ENCODE assay signal across 15 cellular contexts in the genomic region with DNA sequence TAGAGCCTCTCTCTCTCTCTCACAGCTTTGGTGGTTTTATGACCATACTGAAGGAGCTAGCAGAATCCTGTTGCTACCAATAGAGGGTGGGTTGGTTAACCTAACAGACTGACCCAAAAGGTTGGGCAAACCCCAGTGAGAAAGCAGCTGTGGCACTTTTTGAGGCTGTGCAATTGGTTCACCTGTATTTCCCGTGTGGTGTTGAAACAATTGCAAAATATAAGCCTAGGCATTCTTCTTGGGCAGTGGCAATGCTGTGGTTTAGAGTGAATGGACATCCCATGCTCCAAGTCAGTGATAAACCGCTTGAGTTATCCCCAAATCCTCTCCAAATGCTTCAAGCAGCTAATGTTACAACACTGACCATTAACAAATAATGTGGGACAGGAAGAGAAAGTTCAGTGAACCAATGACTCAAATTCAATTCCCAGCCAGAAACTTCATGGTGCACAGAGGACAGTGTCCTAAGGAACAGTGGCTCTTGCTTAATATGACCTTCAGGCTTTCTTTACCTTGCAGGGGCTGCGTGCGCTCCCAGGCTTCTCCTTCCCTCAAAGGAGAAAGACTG.
DNase-seq lines count a peak whose midpoint lies in the region; ATAC-seq and TF ChIP-seq lines count a peak whose summit lies in the region.
"Had no signal": no experiment of that assay in that cellular context is flagged by ENCODE, and none has a peak within 500 bp of the region (broad histone marks: within the 10 kb centered on the region; RNA-seq: fewer than 3 reads in every experiment).

No MANE protein-coding gene starts in this region.

- peaks cover 24% of the 10 kb centered on the region for H3K4me1 Mint-ChIP-seq in T-helper 17 cell

- H3K4me3 ChIP-seq in GM12865 (ENCODE audit: low read depth, low read length) (no peak overlapping the region), fibroblast of the aortic adventitia (ENCODE audit: low read depth, low read length) (no peak overlapping the region), skeletal muscle cell (ENCODE audit: low read depth, low read length) (no peak overlapping the region), gastroesophageal sphincter (no peak overlapping the region)
- H3K4me3 ChIP-seq: stomach, vagina had no signal

- TF ChIP-seq POLR2A in gastroesophageal sphincter (IDR thresholded peaks at IDR 0.05) = no peak

- peak overlapping the region; percentile 9 for H3K4me3 Mint-ChIP-seq in T-helper 17 cell

- TF ChIP-seq EP300 in gastroesophageal sphincter (IDR thresholded peaks at IDR 0.05) = no peak

- TF ChIP-seq CTCF in GM12865 (IDR thresholded peaks at IDR 0.05; ENCODE audit: insufficient read depth, low read depth, low read length, missing control alignments) (no peak), fibroblast of the aortic adventitia (IDR thresholded peaks at IDR 0.05; ENCODE audit: insufficient read depth, low read length) (no peak), gastroesophageal sphincter (IDR thresholded peaks at IDR 0.05) (no peak)

- H3K36me3 ChIP-seq in gastroesophageal sphincter = no peaks in the 10 kb centered on the region
- H3K36me3 ChIP-seq: stomach, vagina had no signal

- peak overlapping the region; percentile 94 for H3K27ac Mint-ChIP-seq in T-helper 17 cell

- ATAC-seq in T-helper 17 cell (peak; percentile 95), gastroesophageal sphincter (no peak)
- ATAC-seq: SK-N-SH treated with all-trans-retinoic acid at 6 μM for 48 hours had no signal

- 71 to 75% methylated on average over 4 of the region's 4 CpGs for WGBS in gastroesophageal sphincter (ENCODE audit: low coverage in 1 of 2), 2 donors

- no peaks in the 10 kb centered on the region for H3K27me3 ChIP-seq in gastroesophageal sphincter
- H3K27me3 ChIP-seq: stomach, vagina had no signal

- H3K4me1 ChIP-seq in gastroesophageal sphincter = no peaks in the 10 kb centered on the region
- H3K4me1 ChIP-seq: vagina had no signal

- H3K27me3 Mint-ChIP-seq in T-helper 17 cell = no peaks in the 10 kb centered on the region

- H3K36me3 Mint-ChIP-seq in T-helper 17 cell (ENCODE audit: low read depth) = peaks cover 4% of the 10 kb centered on the region

- H3K9me3 ChIP-seq in T-helper 17 cell (ENCODE audit: control insufficient read depth, low read length, poor library complexity, severe bottlenecking) (no peaks in the 10 kb centered on the region), gastroesophageal sphincter (peaks cover 0 to 2% (median 0%) of the 10 kb centered on the region in 3 donors)
- H3K9me3 ChIP-seq: vagina had no signal

- DNase-seq in GM12865 (ENCODE audit: low read depth) (peak; percentile 17), T-helper 17 cell (peak in 1 of 3 donors; percentile 23), fibroblast of the aortic adventitia (ENCODE audit: low read depth) (peak; percentile 11), skeletal muscle cell (ENCODE audit: low read depth) (peak; percentile 65), HK-2 (ENCODE audit: unreplicated experiment) (no peak), C1 segment of cervical spinal cord (lab: John Stamatoyannopoulos, UW) (no peak)
- DNase-seq: activated CD8-positive, alpha-beta memory T cell treated with anti-CD3 and anti-CD28 coated beads for 24 hours; activated effector memory CD4-positive, alpha-beta T cell treated with anti-CD3 and anti-CD28 coated beads, Interleukin-2, amount 50 U/mL, for 16 hours; COR-L47; NCI-H1694 treated with DMSO at 0.1 percent for 48 hours; stomach had no signal

- H3K27ac ChIP-seq in gastroesophageal sphincter = no peak overlapping the region
- H3K27ac ChIP-seq: HL-60, stomach, vagina had no signal

Comparison
In these comparisons a context has a peak if more than half of its experiments do, and no peak if none do; other contexts are left out.
1. DNase-seq: peak in GM12865 (single experiment), fibroblast of the aortic adventitia (single experiment) and skeletal muscle cell (single experiment); none in HK-2 (single experiment) and C1 segment of cervical spinal cord (0 of 14).